Comparison of ENCODE assay signal across 14 cellular contexts in the genomic region with DNA sequence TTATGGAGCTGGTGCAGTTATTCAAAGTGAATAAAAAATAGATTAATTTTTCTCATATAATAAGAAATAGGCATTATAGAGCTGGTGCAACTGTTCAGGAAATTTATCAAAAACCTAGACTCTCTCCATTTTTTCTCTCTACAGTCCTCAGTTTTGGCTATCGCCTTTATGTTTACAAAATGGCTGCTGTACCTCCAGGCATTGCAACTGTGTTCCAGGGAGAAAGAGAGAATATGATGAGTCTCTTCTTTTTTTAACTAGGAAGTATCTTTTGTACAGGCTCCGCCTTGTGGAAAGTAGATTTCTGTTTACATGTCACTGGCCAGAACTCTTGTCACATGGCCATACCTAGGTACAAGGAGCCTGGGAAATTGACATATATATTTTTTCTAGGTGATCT. TPM values are rescaled to one million over a fixed set of nuclear protein-coding genes. Genes with fewer than 3 reads are reported as not detected.
DNase-seq lines count a peak whose midpoint lies in the region; ATAC-seq and TF ChIP-seq lines count a peak whose summit lies in the region.
"Had no signal": no experiment of that assay in that cellular context is flagged by ENCODE, and none has a peak within 500 bp of the region (broad histone marks: within the 10 kb centered on the region; RNA-seq: fewer than 3 reads in every experiment).

No MANE protein-coding gene starts in this region.

- no peaks in the 10 kb centered on the region for H3K27me3 ChIP-seq in HCT116 (ENCODE audit: insufficient read depth, low read length)
- no peaks in the 10 kb centered on the region for H3K27me3 ChIP-seq in ascending aorta
- H3K27me3 ChIP-seq in rectal smooth muscle tissue (ENCODE audit: control insufficient read depth, insufficient read depth, low read length) = no peaks in the 10 kb centered on the region
- H3K27me3 ChIP-seq in tibial artery = no peaks in the 10 kb centered on the region

- H2AFZ ChIP-seq in HCT116 (ENCODE audit: low read depth, low read length, poor library complexity, severe bottlenecking) = peak overlapping the region; percentile 3

- ATAC-seq in HCT116 (no peak), GM18517 (IDR thresholded peaks at IDR 0.05; ENCODE audit: unreplicated experiment) (no peak)

- TF ChIP-seq RAD21 in HCT116 (IDR thresholded peaks at IDR 0.05; ENCODE audit: low read depth) = no peak

- BruUV-seq in HCT116 (replicated peaks; lab: Mats Ljungman, UMichigan) = no TSS peak

- CTCF ChIA-PET in HCT116 (lab: Charles Lee) = interaction anchor here (0.6 kb wide), 1 partner anchor 31 kb away, joined by 3 read pairs; no protein-coding TSS in a partner anchor
- CTCF ChIA-PET in GM10248 (lab: Yijun Ruan, JAX) = interaction anchor here (0.9 to 1.3 kb wide), 3 partner anchors 13 to 103 kb away, joined by 3 to 5 read pairs (median 3); no protein-coding TSS in a partner anchor

- no peaks in the 10 kb centered on the region for H3K9me2 ChIP-seq in HCT116 (ENCODE audit: insufficient read depth)

- no peaks in the 10 kb centered on the region for H4K20me1 ChIP-seq in HCT116 (ENCODE audit: insufficient read depth)

- RAD21 ChIA-PET in HCT116 (lab: Charles Lee; ENCODE audit: low non-redundant PET in 1 of 2, low total read pairs in 2 of 2, uncharacterized antibody in 2 of 2, unreplicated experiment in 2 of 2) = no interaction called here

- TF ChIP-seq CTCF in HCT116 (IDR thresholded peaks at IDR 0.05 in 2 of 3, conservative IDR thresholded peaks at IDR 0.05 in 1 of 3; ENCODE audit: borderline replicate concordance in 1 of 3, insufficient read depth in 1 of 3, low read depth in 2 of 3, low read length in 2 of 3) (no peak), ascending aorta (IDR thresholded peaks at IDR 0.05) (no peak), tibial artery (IDR thresholded peaks at IDR 0.05) (no peak), GM10248 (IDR thresholded peaks at IDR 0.05; ENCODE audit: control extremely low read depth, extremely low read depth, low read depth, missing control alignments) (no peak)

- H3K27ac ChIP-seq in HCT116 (ENCODE audit: low read depth, low read length) = no peak overlapping the region
- peak overlapping the region; percentile 92 to 95 for H3K27ac ChIP-seq in ascending aorta
- peak overlapping the region; percentile 96 for H3K27ac ChIP-seq in rectal smooth muscle tissue (ENCODE audit: low read depth, low read length)
- peak overlapping the region; percentile 97 to 98 for H3K27ac ChIP-seq in tibial artery
- H3K27ac ChIP-seq: HL-60 had no signal

- H3K79me2 ChIP-seq in HCT116 (ENCODE audit: insufficient read depth, low read length) = no peaks in the 10 kb centered on the region

- intact Hi-C loops in HCT116 (cut with micrococcal nuclease) (no loop called here), ascending aorta (cut with DNase I) (loop anchor here (2.0 to 10.0 kb wide), 2 partner anchors 31 to 123 kb away; a partner anchor contains a TSS), tibial artery (cut with DNase I; ENCODE audit: low total_unique reads) (no loop called here)

- no peak for DNase-seq in HCT116 (ENCODE audit: low read depth, low spot score)
- DNase-seq in ascending aorta (ENCODE audit: low spot score in 2 of 2) = no peak
- DNase-seq in tibial artery = no peak
- DNase-seq in GM10248 (ENCODE audit: extremely low spot score) = no peak
- no peak for DNase-seq in GF-D8 (lab: John Stamatoyannopoulos, UW)
- DNase-seq: ACHN; BE2C; C1 segment of cervical spinal cord; Caco-2; CD4-positive, CD25-positive, alpha-beta regulatory T cell; H9 had no signal

- no peak overlapping the region for H3K4me2 ChIP-seq in HCT116 (ENCODE audit: low read length)

- H3K9me3 ChIP-seq in HCT116 (ENCODE audit: control insufficient read depth in 1 of 2, insufficient read depth in 1 of 2, low read depth in 1 of 2, low read length in 2 of 2) (no peaks in the 10 kb centered on the region), ascending aorta (no peaks in the 10 kb centered on the region), tibial artery (no peaks in the 10 kb centered on the region)
- H3K9me3 ChIP-seq: Caco-2 had no signal

- H3K4me3 ChIP-seq in HCT116 (replicated peaks in 1 of 2; ENCODE audit: low read depth in 1 of 2, low read length in 2 of 2) = no peak overlapping the region
- no peak overlapping the region for H3K4me3 ChIP-seq in ascending aorta
- no peak overlapping the region for H3K4me3 ChIP-seq in rectal smooth muscle tissue (ENCODE audit: low read length)
- no peak overlapping the region for H3K4me3 ChIP-seq in tibial artery

- POLR2A ChIA-PET in HCT116 (lab: Charles Lee) (interaction anchor here (1.4 kb wide), 1 partner anchor 10 kb away, joined by 3 read pairs; no protein-coding TSS in a partner anchor), GM10248 (lab: Yijun Ruan, JAX) (no interaction called here)

- no peaks in the 10 kb centered on the region for H3K36me3 ChIP-seq in HCT116 (ENCODE audit: control insufficient read depth in 1 of 2, insufficient read depth in 2 of 2, low read length in 2 of 2)
- H3K36me3 ChIP-seq in ascending aorta = no peaks in the 10 kb centered on the region
- no peaks in the 10 kb centered on the region for H3K36me3 ChIP-seq in rectal smooth muscle tissue (ENCODE audit: control insufficient read depth, insufficient read depth, low read length)
- no peaks in the 10 kb centered on the region for H3K36me3 ChIP-seq in tibial artery
- H3K36me3 ChIP-seq: BE2C had no signal

- H3K4me1 ChIP-seq in HCT116 (ENCODE audit: control insufficient read depth in 1 of 2, insufficient read depth in 2 of 2, low read length in 2 of 2) (peaks cover 0 to 18% of the 10 kb centered on the region in 2 experiments; a peak in 3 of 4 replicates), ascending aorta (peaks cover 0 to 18% of the 10 kb centered on the region in 2 donors), rectal smooth muscle tissue (ENCODE audit: control insufficient read depth, insufficient read depth, low read length) (peaks cover 21% of the 10 kb centered on the region), tibial artery (peaks cover 0 to 31% (median 17%) of the 10 kb centered on the region in 4 donors)
- H3K4me1 ChIP-seq: BE2C, Caco-2 had no signal

- TF ChIP-seq POLR2A in HCT116 (IDR thresholded peaks at IDR 0.05; ENCODE audit: borderline replicate concordance, extremely low read depth, insufficient read depth, insufficient read length) = no peak

- no peak overlapping the region for H3K9ac ChIP-seq in HCT116 (ENCODE audit: low read length)
- H3K9ac ChIP-seq in rectal smooth muscle tissue (ENCODE audit: low read length) = no peak overlapping the region

TF ChIP-seq in HCT116, 20 proteins besides CTCF, POLR2A, EP300 and RAD21:
- TF ChIP-seq, protein P1, sequence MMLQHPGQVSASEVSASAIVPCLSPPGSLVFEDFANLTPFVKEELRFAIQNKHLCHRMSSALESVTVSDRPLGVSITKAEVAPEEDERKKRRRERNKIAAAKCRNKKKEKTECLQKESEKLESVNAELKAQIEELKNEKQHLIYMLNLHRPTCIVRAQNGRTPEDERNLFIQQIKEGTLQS (IDR thresholded peaks at IDR 0.05) = no peak
- TF ChIP-seq SRF (IDR thresholded peaks at IDR 0.05; ENCODE audit: low read depth) (no peak), ZFX (IDR thresholded peaks at IDR 0.05) (no peak), SIN3A (IDR thresholded peaks at IDR 0.05; ENCODE audit: low read depth) (no peak), ELF1 (IDR thresholded peaks at IDR 0.05; ENCODE audit: borderline replicate concordance, low read depth) (no peak), CEBPB (IDR thresholded peaks at IDR 0.05; ENCODE audit: low read depth) (no peak), FOSL1 (IDR thresholded peaks at IDR 0.05; ENCODE audit: low read depth) (no peak), EGR1 (IDR thresholded peaks at IDR 0.05; ENCODE audit: low read depth) (no peak), YY1 (IDR thresholded peaks at IDR 0.05; ENCODE audit: extremely low read depth, insufficient replicate concordance, low read depth, low read length) (no peak), POLR2AphosphoS5 (IDR thresholded peaks at IDR 0.05; ENCODE audit: low read depth, low read length) (no peak)
- TF ChIP-seq, protein P2, sequence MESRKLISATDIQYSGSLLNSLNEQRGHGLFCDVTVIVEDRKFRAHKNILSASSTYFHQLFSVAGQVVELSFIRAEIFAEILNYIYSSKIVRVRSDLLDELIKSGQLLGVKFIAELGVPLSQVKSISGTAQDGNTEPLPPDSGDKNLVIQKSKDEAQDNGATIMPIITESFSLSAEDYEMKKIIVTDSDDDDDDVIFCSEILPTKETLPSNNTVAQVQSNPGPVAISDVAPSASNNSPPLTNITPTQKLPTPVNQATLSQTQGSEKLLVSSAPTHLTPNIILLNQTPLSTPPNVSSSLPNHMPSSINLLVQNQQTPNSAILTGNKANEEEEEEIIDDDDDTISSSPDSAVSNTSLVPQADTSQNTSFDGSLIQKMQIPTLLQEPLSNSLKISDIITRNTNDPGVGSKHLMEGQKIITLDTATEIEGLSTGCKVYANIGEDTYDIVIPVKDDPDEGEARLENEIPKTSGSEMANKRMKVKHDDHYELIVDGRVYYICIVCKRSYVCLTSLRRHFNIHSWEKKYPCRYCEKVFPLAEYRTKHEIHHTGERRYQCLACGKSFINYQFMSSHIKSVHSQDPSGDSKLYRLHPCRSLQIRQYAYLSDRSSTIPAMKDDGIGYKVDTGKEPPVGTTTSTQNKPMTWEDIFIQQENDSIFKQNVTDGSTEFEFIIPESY (IDR thresholded peaks at IDR 0.05; ENCODE audit: extremely low read depth, insufficient replicate concordance, low read length) = no peak
- TF ChIP-seq, protein P3, sequence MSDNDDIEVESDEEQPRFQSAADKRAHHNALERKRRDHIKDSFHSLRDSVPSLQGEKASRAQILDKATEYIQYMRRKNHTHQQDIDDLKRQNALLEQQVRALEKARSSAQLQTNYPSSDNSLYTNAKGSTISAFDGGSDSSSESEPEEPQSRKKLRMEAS (IDR thresholded peaks at IDR 0.05) = no peak

RNA-seq across cellular contexts. Expression of a gene that starts 3.1 kb away (rescaled TPM):
- total RNA-seq in HCT116 (2021; ENCODE audit: unreplicated experiment) = 26.6 TPM
- 8.8 and 11.1 TPM in 2 replicates for polyA plus RNA-seq in HCT116 (2012)
- total RNA-seq in ascending aorta = 13.9 TPM
